Comparison of ENCODE assay signal across 27 cellular contexts in genomic region chr2:88080545-88080944, GRCh38. TPM values are rescaled to one million over a fixed set of nuclear protein-coding genes. Genes with fewer than 3 reads are reported as not detected.
A peak's percentile ranks its signal among the peaks of the same experiment; 100 is the strongest.
DNase-seq lines count a peak whose midpoint lies in the region; FAIRE-seq and TF ChIP-seq lines count a peak whose summit lies in the region.
"Had no signal": no experiment of that assay in that cellular context is flagged by ENCODE, and none has a peak within 500 bp of the region (broad histone marks: within the 10 kb centered on the region; RNA-seq: fewer than 3 reads in every experiment).

No MANE protein-coding gene starts in this region.

- BruUV-seq in MCF 10A (replicated peaks; lab: Mats Ljungman, UMichigan): no TSS peak

- no peaks in the 10 kb centered on the region for H3K9me2 ChIP-seq in GM23248 (ENCODE audit: insufficient read depth)

- H3K36me3 ChIP-seq in breast epithelium: no peaks in the 10 kb centered on the region
- no peaks in the 10 kb centered on the region for H3K36me3 ChIP-seq in GM23248 (ENCODE audit: low read depth)
- H3K36me3 ChIP-seq in skeletal muscle tissue (ENCODE audit: control insufficient read depth in 3 of 3, insufficient read depth in 3 of 3, low read length in 3 of 3): peaks cover 4 to 13% (median 9%) of the 10 kb centered on the region in 3 donors
- H3K36me3 ChIP-seq: BE2C, MG63 had no signal

- H3K4me1 Mint-ChIP-seq in MCF 10A (ENCODE audit: insufficient read depth, unreplicated experiment): peaks cover 5% of the 10 kb centered on the region
- H3K4me1 Mint-ChIP-seq: CD8-positive, alpha-beta memory T cell had no signal

- TF ChIP-seq CTCF in breast epithelium (IDR thresholded peaks at IDR 0.05) (no peak), MCF 10A (IDR thresholded peaks at IDR 0.05; ENCODE audit: unreplicated experiment) (no peak), dorsolateral prefrontal cortex (IDR thresholded peaks at IDR 0.05 in 54 of 56, conservative IDR thresholded peaks at IDR 0.05 in 2 of 56; ENCODE audit: low read depth in 1 of 56, partially characterized antibody in 56 of 56) (no peak)

- H3K4me3 Mint-ChIP-seq in MCF 10A (ENCODE audit: unreplicated experiment): no peak overlapping the region
- H3K4me3 Mint-ChIP-seq: CD14-positive monocyte; CD8-positive, alpha-beta memory T cell had no signal

- H3K27me3 Mint-ChIP-seq in MCF 10A (ENCODE audit: insufficient read depth, unreplicated experiment): no peaks in the 10 kb centered on the region

- no peaks in the 10 kb centered on the region for H3K9me3 ChIP-seq in breast epithelium
- H3K9me3 ChIP-seq in GM23248 (ENCODE audit: low read depth): no peaks in the 10 kb centered on the region
- H3K9me3 ChIP-seq in skeletal muscle tissue (ENCODE audit: control insufficient read depth in 3 of 3, low read length in 3 of 3): no peaks in the 10 kb centered on the region
- H3K9me3 ChIP-seq: BE2C, MG63 had no signal

- H2AFZ ChIP-seq in GM23248: no peak overlapping the region

- H3F3A ChIP-seq in GM23248 (ENCODE audit: insufficient read depth): no peaks in the 10 kb centered on the region

- no peaks in the 10 kb centered on the region for H3K27me3 ChIP-seq in breast epithelium
- H3K27me3 ChIP-seq in GM23248 (replicated peaks; ENCODE audit: insufficient read depth): no peaks in the 10 kb centered on the region; the same call in 1 of the 2 replicates
- H3K27me3 ChIP-seq in skeletal muscle tissue (ENCODE audit: control insufficient read depth in 3 of 3, insufficient read depth in 3 of 3, low read length in 3 of 3): no peaks in the 10 kb centered on the region
- no peaks in the 10 kb centered on the region for H3K27me3 ChIP-seq in dorsolateral prefrontal cortex
- H3K27me3 ChIP-seq: BE2C, MG63 had no signal

- CTCF ChIA-PET in MCF 10A (lab: Yijun Ruan, JAX): no interaction called here

- no peaks in the 10 kb centered on the region for H3K79me2 ChIP-seq in GM23248 (ENCODE audit: insufficient read depth)

- H3K36me3 Mint-ChIP-seq in MCF 10A (ENCODE audit: insufficient read depth, unreplicated experiment): no peaks in the 10 kb centered on the region
- H3K36me3 Mint-ChIP-seq: CD14-positive monocyte; CD8-positive, alpha-beta memory T cell had no signal

- no peaks in the 10 kb centered on the region for H3K9me3 Mint-ChIP-seq in MCF 10A (ENCODE audit: unreplicated experiment)
- H3K9me3 Mint-ChIP-seq: CD14-positive monocyte; CD8-positive, alpha-beta memory T cell had no signal

- 53% methylated on average over 2 of the region's 2 CpGs for WGBS in GM23248 (ENCODE audit: low coverage in 1 of 2, low lambda C conversion rate in 2 of 2, missing lambda C conversion rate in 2 of 2), 2 experiments

- no peaks in the 10 kb centered on the region for H4K20me1 ChIP-seq in GM23248 (ENCODE audit: insufficient read depth)

- no peak overlapping the region for H3K4me2 ChIP-seq in GM23248 (ENCODE audit: unreplicated experiment)

- no peak overlapping the region for H3K4me3 ChIP-seq in breast epithelium
- no peak overlapping the region for H3K4me3 ChIP-seq in GM23248
- no peak overlapping the region for H3K4me3 ChIP-seq in skeletal muscle tissue (ENCODE audit: low read length in 3 of 3)
- H3K4me3 ChIP-seq in dorsolateral prefrontal cortex: no peak overlapping the region
- H3K4me3 ChIP-seq: MG63 had no signal

- H3K9ac ChIP-seq in GM23248 (no peak overlapping the region), skeletal muscle tissue (ENCODE audit: low read depth in 1 of 3, low read length in 3 of 3) (no peak overlapping the region)

- no peak for DNase-seq in breast epithelium (ENCODE audit: low spot score in 2 of 2)
- no peak for DNase-seq in MCF 10A (ENCODE audit: unreplicated experiment)
- peak; percentile 20 for DNase-seq in GM23248
- DNase-seq in islet precursor cell: peak; percentile 12
- DNase-seq in dorsolateral prefrontal cortex: no peak
- DNase-seq in GM12892 (ENCODE audit: insufficient read length): no peak
- DNase-seq: BE2C; CD8-positive, alpha-beta memory T cell; DMS153; DND-41; HCEC 1CT; KBM-7; MG63; NCI-H1105 treated with DMSO at 0.1 percent for 48 hours; NCI-H146; NCI-H1930; NCI-H2107; NCI-H524 treated with DMSO at 0.1 percent for 48 hours; NCI-H774; SHP77 treated with DMSO at 0.1 percent for 48 hours had no signal

- H3K4me1 ChIP-seq in breast epithelium: peaks cover 4 to 10% of the 10 kb centered on the region in 2 donors
- 0 out of 2 replicates have a peak, but pooled peaks cover under 1% of the 10 kb centered on the region for H3K4me1 ChIP-seq in GM23248 (ENCODE audit: insufficient read depth)
- H3K4me1 ChIP-seq in skeletal muscle tissue (ENCODE audit: control insufficient read depth in 3 of 3, insufficient read depth in 3 of 3, low read length in 3 of 3): peaks cover 39 to 59% (median 44%) of the 10 kb centered on the region in 3 donors

- in situ Hi-C loops in GM23248 (cut with MboI): no loop called here

- POLR2A ChIA-PET in MCF 10A (lab: Yijun Ruan, JAX): no interaction called here

- peak overlapping the region; percentile 56 to 90 for H3K27ac ChIP-seq in breast epithelium
- no peak overlapping the region for H3K27ac ChIP-seq in GM23248
- H3K27ac ChIP-seq in skeletal muscle tissue (ENCODE audit: low read depth, low read length): peak overlapping the region; percentile 36
- H3K27ac ChIP-seq in dorsolateral prefrontal cortex: no peak overlapping the region
- H3K27ac ChIP-seq: 22Rv1 had no signal

- no peak for TF ChIP-seq POLR2A in breast epithelium (IDR thresholded peaks at IDR 0.05)
- TF ChIP-seq POLR2A in GM12892 (IDR thresholded peaks at IDR 0.05; ENCODE audit: low read depth, low read length): no peak

- FAIRE-seq in GM12892 (lab: Jason Lieb, UNC): no peak
- FAIRE-seq: H1 had no signal

- H3K27ac Mint-ChIP-seq in MCF 10A (ENCODE audit: low read depth, unreplicated experiment): no peak overlapping the region
- H3K27ac Mint-ChIP-seq: CD14-positive monocyte; CD8-positive, alpha-beta memory T cell had no signal

- intact Hi-C loops in breast epithelium (cut with DNase I; ENCODE audit: low total_unique reads) (no loop called here), MCF 10A (cut with micrococcal nuclease) (no loop called here), dorsolateral prefrontal cortex (cut with DNase I) (loop anchor here in 1 of 2 donors (5.0 kb wide), 1 partner anchor 57 kb away; no protein-coding TSS in a partner anchor)

RNA-seq across cellular contexts. Expression of gene SMYD1, which starts 12.9 kb away (rescaled TPM):
- 1 to 10 TPM in 1 of 3 donors, under 1 TPM in 1, not detected in 1; 0.29 to 3.3 TPM for total RNA-seq in breast epithelium
- total RNA-seq in MCF 10A (2022): not detected in 2 replicates
- total RNA-seq in GM23248 (2014; rRNA removed; shearing (Covaris generic)): not detected in 2 replicates
- 0.09 TPM in 1 of 2 replicates, not detected in the other for polyA plus RNA-seq in GM23248 (2016; fragmentation: Nextera tagmentation; extraction: Ambion mirVana)
- 147 TPM for total RNA-seq in skeletal muscle tissue
- 1 to 10 TPM in 90 of 120 experiments, under 1 TPM in 26, not detected in 4; 0.10 to 5.8 (median 1.8) TPM for total RNA-seq in dorsolateral prefrontal cortex
- not detected for polyA plus RNA-seq in GM12892 (2012; ENCODE audit: missing spikeins)
- total RNA-seq: CD8-positive, alpha-beta memory T cell; G401; H1; RPMI7951 had no signal
- polyA plus RNA-seq: CD14-positive monocyte; CD8-positive, alpha-beta memory T cell had no signal

RNA-seq across cellular contexts. Expression of gene KRCC1, which starts 25.0 kb away (rescaled TPM):
- 10 to 100 TPM; 34.1 to 44.8 (median 39.2) TPM for total RNA-seq in breast epithelium
- total RNA-seq in MCF 10A (2022): 24.9 and 36.6 TPM in 2 replicates
- total RNA-seq in GM23248 (2014; rRNA removed; shearing (Covaris generic)): 38.7 and 41.3 TPM in 2 replicates
- 33.1 and 35.4 TPM in 2 replicates for polyA plus RNA-seq in GM23248 (2016; fragmentation: Nextera tagmentation; extraction: Ambion mirVana)
- total RNA-seq in skeletal muscle tissue: 11.5 TPM
- 10 to 100 TPM in 104 of 120 experiments, 1 to 10 TPM in 16; 7.6 to 19.7 (median 12.6) TPM for total RNA-seq in dorsolateral prefrontal cortex
- polyA plus RNA-seq in GM12892 (2012; ENCODE audit: missing spikeins): 24.9 TPM

RNA-seq across cellular contexts. Expression of gene FABP1, which starts 47.3 kb away (rescaled TPM):
- total RNA-seq in breast epithelium: 10 to 100 TPM in 1 of 3 donors, not detected in 2; 20.0 TPM
- not detected in 2 replicates for total RNA-seq in MCF 10A (2022)
- not detected in 2 replicates for total RNA-seq in GM23248 (2014; rRNA removed; shearing (Covaris generic))
- not detected in 2 replicates for polyA plus RNA-seq in GM23248 (2016; fragmentation: Nextera tagmentation; extraction: Ambion mirVana)
- not detected for total RNA-seq in skeletal muscle tissue
- total RNA-seq in dorsolateral prefrontal cortex: 1 to 10 TPM in 25 of 120 experiments, under 1 TPM in 12, not detected in 83; 0.19 to 2.3 (median 1.2) TPM
- polyA plus RNA-seq in GM12892 (2012; ENCODE audit: missing spikeins): not detected
- total RNA-seq: CD8-positive, alpha-beta memory T cell; G401; H1; LHCN-M2; RPMI7951 had no signal
- polyA plus RNA-seq: CD14-positive monocyte; CD8-positive, alpha-beta memory T cell had no signal

Comparison
In these comparisons a context has a peak if more than half of its experiments do, and no peak if none do; other contexts are left out.
1. DNase-seq: peak in GM23248 (single experiment) and islet precursor cell (single experiment); none in breast epithelium (0 of 2), MCF 10A (single experiment), dorsolateral prefrontal cortex (0 of 10) and GM12892 (single experiment).
2. H3K27ac ChIP-seq: peak in breast epithelium (2 of 2) and skeletal muscle tissue (single experiment); none in GM23248 (single experiment) and dorsolateral prefrontal cortex (0 of 59).
3. RNA of gene SMYD1, which starts 12.9 kb away (total RNA-seq): 147 TPM in skeletal muscle tissue (single experiment); 0.10 to 5.8 TPM in dorsolateral prefrontal cortex, 0.29 to 3.3 TPM in breast epithelium, not detected in MCF 10A and not detected in GM23248; every median in the first group is over 10 times any median in the second.